In the genomic region with DNA sequence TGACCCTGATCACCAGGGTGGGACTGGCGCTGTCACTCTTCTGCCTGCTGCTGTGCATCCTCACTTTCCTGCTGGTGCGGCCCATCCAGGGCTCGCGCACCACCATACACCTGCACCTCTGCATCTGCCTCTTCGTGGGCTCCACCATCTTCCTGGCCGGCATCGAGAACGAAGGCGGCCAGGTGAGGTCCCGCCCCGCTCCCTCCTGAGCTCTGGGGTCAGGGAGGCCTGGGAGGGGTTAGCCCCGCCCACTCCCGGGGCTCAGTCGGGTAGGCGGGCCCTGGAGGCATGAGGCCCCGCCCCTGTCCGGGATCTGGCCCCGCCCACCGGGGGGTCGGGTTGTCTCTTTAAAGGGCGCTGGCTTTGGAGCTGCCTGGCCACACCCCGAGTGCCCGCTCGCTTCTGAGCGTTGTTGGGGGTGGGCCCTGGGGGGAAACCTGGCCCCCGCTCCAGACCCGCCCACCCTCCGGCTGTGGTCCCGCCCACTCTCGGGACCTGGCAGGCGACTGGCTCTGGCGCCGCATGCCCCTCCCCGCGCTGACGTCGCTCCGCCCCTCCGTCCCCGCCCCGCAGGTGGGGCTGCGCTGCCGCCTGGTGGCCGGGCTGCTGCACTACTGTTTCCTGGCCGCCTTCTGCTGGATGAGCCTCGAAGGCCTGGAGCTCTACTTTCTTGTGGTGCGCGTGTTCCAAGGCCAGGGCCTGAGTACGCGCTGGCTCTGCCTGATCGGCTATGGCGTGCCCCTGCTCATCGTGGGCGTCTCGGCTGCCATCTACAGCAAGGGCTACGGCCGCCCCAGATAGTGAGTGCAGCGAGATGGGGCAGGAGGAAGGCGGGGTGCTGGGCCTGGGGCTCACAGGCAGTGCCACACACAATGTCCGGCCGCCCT, we compare ENCODE assay signal across 8 cellular contexts. TPM values are rescaled to one million over a fixed set of nuclear protein-coding genes. Genes with fewer than 3 reads are reported as not detected.
A peak's percentile ranks its signal among the peaks of the same experiment; 100 is the strongest.
DNase-seq lines count a peak whose midpoint lies in the region; ATAC-seq and TF ChIP-seq lines count a peak whose summit lies in the region.

No MANE protein-coding gene starts in this region.

- H3K27me3 Mint-ChIP-seq in Caco-2 (ENCODE audit: insufficient read depth, unreplicated experiment): no peaks in the 10 kb centered on the region

- H3K4me3 ChIP-seq in Caco-2 (ENCODE audit: low read depth, low read length): no peak overlapping the region
- H3K4me3 ChIP-seq in SJCRH30: no peak overlapping the region

- no peak overlapping the region for H3K4me3 Mint-ChIP-seq in Caco-2 (ENCODE audit: unreplicated experiment)

- CTCF ChIA-PET in Caco-2 (lab: Charles Lee): interaction anchor here (0.5 to 1.6 kb wide), 5 partner anchors 10 to 269 kb away, joined by 3 to 9 read pairs (median 4); partner anchors contain the start of gene ASF1B

- no peaks in the 10 kb centered on the region for H3K4me1 ChIP-seq in Caco-2
- no peaks in the 10 kb centered on the region for H3K4me1 ChIP-seq in SJCRH30

- no peak overlapping the region for H3K27ac ChIP-seq in SJCRH30

- peak overlapping the region; percentile 57 for H3K27ac Mint-ChIP-seq in Caco-2 (ENCODE audit: unreplicated experiment)

- intact Hi-C loops in Caco-2 (cut with micrococcal nuclease; ENCODE audit: unreplicated experiment): no loop called here

- no peaks in the 10 kb centered on the region for H3K4me1 Mint-ChIP-seq in Caco-2 (ENCODE audit: low read depth, unreplicated experiment)

- H3K27me3 ChIP-seq in Caco-2 (replicated peaks; ENCODE audit: control insufficient read depth, insufficient read depth, low read length) (no peaks in the 10 kb centered on the region), SJCRH30 (no peaks in the 10 kb centered on the region)

- H3K9me3 ChIP-seq in Caco-2: no peaks in the 10 kb centered on the region
- H3K9me3 ChIP-seq in SJCRH30 (replicated peaks): no peaks in the 10 kb centered on the region

- DNase-seq in Caco-2: peak; percentile 57 to 69
- peak; percentile 91 for DNase-seq in Kasumi-1 (lab: John Stamatoyannopoulos, UW)
- DNase-seq in SJCRH30: peak; percentile 77 to 81
- DNase-seq in activated naive CD4-positive, alpha-beta T cell treated with Interleukin-2 at 50 U/mL for 16 hours: peak; percentile 89
- peak; percentile 97 for DNase-seq in germinal center (ENCODE audit: low spot score)
- DNase-seq in occipital lobe (lab: John Stamatoyannopoulos, UW): peak; percentile 86
- DNase-seq in superior temporal gyrus (ENCODE audit: extremely low spot score): peak; percentile 83

- H3K36me3 ChIP-seq in Caco-2 (ENCODE audit: control insufficient read depth, insufficient read depth, low read length) (peaks cover 4% of the 10 kb centered on the region), SJCRH30 (peaks cover 71% of the 10 kb centered on the region)

- no TSS peak for BruUV-seq in Caco-2 (replicated peaks; lab: Mats Ljungman, UMichigan)

- H3K36me3 Mint-ChIP-seq in Caco-2 (ENCODE audit: insufficient read depth, unreplicated experiment): peaks cover 81% of the 10 kb centered on the region

- H3K9me3 Mint-ChIP-seq in Caco-2 (ENCODE audit: unreplicated experiment): no peaks in the 10 kb centered on the region

- POLR2A ChIA-PET in Caco-2 (lab: Charles Lee): interaction anchor here (0.6 kb wide), 1 partner anchor 1460 kb away, joined by 7 read pairs; no protein-coding TSS in a partner anchor

- peak; percentile 34 to 43 for TF ChIP-seq CTCF in Caco-2 (IDR thresholded peaks at IDR 0.05; ENCODE audit: insufficient read depth in 1 of 2, low read depth in 1 of 2, low read length in 1 of 2, severe bottlenecking in 1 of 2, unreplicated experiment in 1 of 2)

- peak; percentile 54 for ATAC-seq in GM21447 (IDR thresholded peaks at IDR 0.05; ENCODE audit: unreplicated experiment)

RNA-seq across cellular contexts. Expression of gene DDX39A, which starts 13.1 kb away (rescaled TPM):
- total RNA-seq in Caco-2 (2022) (118 and 126 TPM in 2 replicates), occipital lobe (26.2 TPM)
- 180 and 188 TPM in 2 replicates for total RNA-seq in SJCRH30 (2014; rRNA removed; shearing (Covaris generic))

RNA-seq across cellular contexts. Expression of gene ADGRE5, which starts 24.8 kb away (rescaled TPM):
- total RNA-seq in Caco-2 (2022) (24.8 and 34.8 TPM in 2 replicates), occipital lobe (1.2 TPM)
- 20.4 and 22.6 TPM in 2 replicates for total RNA-seq in SJCRH30 (2014; rRNA removed; shearing (Covaris generic))

RNA-seq across cellular contexts. Expression of gene PKN1, which starts 27.1 kb away (rescaled TPM):
- total RNA-seq in Caco-2 (2022): 102 and 105 TPM in 2 replicates
- total RNA-seq in SJCRH30 (2014; rRNA removed; shearing (Covaris generic)): 63.5 and 66.2 TPM in 2 replicates
- 86.3 TPM for total RNA-seq in occipital lobe
